9 cellular contexts compared by ENCODE assay signal in genomic region chr7:18494821-18495408, GRCh38. TPM values are rescaled to one million over a fixed set of nuclear protein-coding genes. Genes with fewer than 3 reads are reported as not detected.
DNase-seq lines count a peak whose midpoint lies in the region; ATAC-seq and TF ChIP-seq lines count a peak whose summit lies in the region.
"Had no signal": no experiment of that assay in that cellular context is flagged by ENCODE, and none has a peak within 500 bp of the region (broad histone marks: within the 10 kb centered on the region; RNA-seq: fewer than 3 reads in every experiment).

No MANE protein-coding gene starts in this region.

- peak overlapping the region; percentile 47 for H2AFZ ChIP-seq in smooth muscle cell (ENCODE audit: low read depth)

- no peaks in the 10 kb centered on the region for H3K9me3 ChIP-seq in cardiac muscle cell (ENCODE audit: low read depth)
- H3K9me3 ChIP-seq in smooth muscle cell (replicated peaks; ENCODE audit: low read depth), result no peaks in the 10 kb centered on the region

- no peaks in the 10 kb centered on the region for H3K27me3 ChIP-seq in cardiac muscle cell
- H3K27me3 ChIP-seq in smooth muscle cell (ENCODE audit: low read depth), result no peaks in the 10 kb centered on the region

- H3K4me3 ChIP-seq in cardiac muscle cell, result peak overlapping the region; percentile 75
- peak overlapping the region; percentile 40 for H3K4me3 ChIP-seq in smooth muscle cell

- H3K4me1 Mint-ChIP-seq in activated CD8-positive, alpha-beta T cell treated with anti-CD3 and anti-CD28 coated beads for 36 hours (ENCODE audit: low read depth), result peaks cover 19% of the 10 kb centered on the region
- peaks cover 7% of the 10 kb centered on the region for H3K4me1 Mint-ChIP-seq in activated CD8-positive, alpha-beta T cell treated with anti-CD3 and anti-CD28 coated beads, Interleukin-2, amount 10 ng/mL, durations not matched to agents 7 days and 5 days (ENCODE audit: low read depth)

- intact Hi-C loops in activated CD8-positive, alpha-beta T cell treated with anti-CD3 and anti-CD28 coated beads for 36 hours (cut with micrococcal nuclease), result no loop called here

- H3K4me2 ChIP-seq in smooth muscle cell, result peak overlapping the region; percentile 88

- H3K27ac ChIP-seq in cardiac muscle cell (peak overlapping the region; percentile 94), smooth muscle cell (ENCODE audit: low read depth) (peak overlapping the region; percentile 91)

- H3K36me3 ChIP-seq in cardiac muscle cell, result no peaks in the 10 kb centered on the region
- H3K36me3 ChIP-seq in smooth muscle cell (ENCODE audit: low read depth), result no peaks in the 10 kb centered on the region

- H3K79me2 ChIP-seq in smooth muscle cell (ENCODE audit: low read depth), result no peaks in the 10 kb centered on the region

- H3K4me1 ChIP-seq in cardiac muscle cell (ENCODE audit: low read depth) (peaks cover 28% of the 10 kb centered on the region), smooth muscle cell (ENCODE audit: low read depth) (peaks cover 21% of the 10 kb centered on the region)

- peak; percentile 45 for DNase-seq in activated CD8-positive, alpha-beta T cell treated with anti-CD3 and anti-CD28 coated beads for 36 hours
- no peak for DNase-seq in activated CD8-positive, alpha-beta T cell treated with anti-CD3 and anti-CD28 coated beads, Interleukin-2, amount 10 ng/mL, durations not matched to agents 7 days and 5 days
- peak; percentile 39 to 67 for DNase-seq in cardiac muscle cell (ENCODE audit: low read depth in 1 of 2, low spot score in 1 of 2)
- DNase-seq in smooth muscle cell (lab: John Stamatoyannopoulos, UW; ENCODE audit: unreplicated experiment), result no peak
- DNase-seq in cortex of kidney (lab: John Stamatoyannopoulos, UW), result no peak
- no peak for DNase-seq in omental fat pad (ENCODE audit: low spot score)

- POLR2A ChIA-PET in activated CD8-positive, alpha-beta T cell treated with anti-CD3 and anti-CD28 coated beads for 36 hours (lab: Charles Lee), result no interaction called here
- POLR2A ChIA-PET in activated CD8-positive, alpha-beta T cell treated with anti-CD3 and anti-CD28 coated beads, Interleukin-2, amount 10 ng/mL, durations not matched to agents 7 days and 5 days (lab: Charles Lee), result no interaction called here

- WGBS in smooth muscle cell (ENCODE audit: low lambda C conversion rate), result 62% methylated on average over 3 of the region's 3 CpGs

- H3F3A ChIP-seq in smooth muscle cell (ENCODE audit: low read depth), result peaks cover 3% of the 10 kb centered on the region

- peak overlapping the region; percentile 67 for H3K27ac Mint-ChIP-seq in activated CD8-positive, alpha-beta T cell treated with anti-CD3 and anti-CD28 coated beads for 36 hours
- H3K27ac Mint-ChIP-seq in activated CD8-positive, alpha-beta T cell treated with anti-CD3 and anti-CD28 coated beads, Interleukin-2, amount 10 ng/mL, durations not matched to agents 7 days and 5 days, result no peak overlapping the region
- H3K27ac Mint-ChIP-seq: activated naive CD4-positive, alpha-beta T cell treated with anti-CD3 and anti-CD28 coated beads, Interleukin-2, amount 50 U/mL, for 72 hours had no signal

- CTCF ChIA-PET in activated CD8-positive, alpha-beta T cell treated with anti-CD3 and anti-CD28 coated beads for 36 hours (lab: Charles Lee), result interaction anchor here (1.2 kb wide), 1 partner anchor 171 kb away, joined by 3 read pairs; no protein-coding TSS in a partner anchor
- CTCF ChIA-PET in activated CD8-positive, alpha-beta T cell treated with anti-CD3 and anti-CD28 coated beads, Interleukin-2, amount 10 ng/mL, durations not matched to agents 7 days and 5 days (lab: Charles Lee), result no interaction called here

- H3K9ac ChIP-seq in smooth muscle cell (ENCODE audit: low read depth), result peak overlapping the region; percentile 72

- H3K9me3 Mint-ChIP-seq in activated CD8-positive, alpha-beta T cell treated with anti-CD3 and anti-CD28 coated beads for 36 hours, result no peaks in the 10 kb centered on the region
- H3K9me3 Mint-ChIP-seq in activated CD8-positive, alpha-beta T cell treated with anti-CD3 and anti-CD28 coated beads, Interleukin-2, amount 10 ng/mL, durations not matched to agents 7 days and 5 days (ENCODE audit: insufficient read depth), result no peaks in the 10 kb centered on the region

- H4K20me1 ChIP-seq in smooth muscle cell (ENCODE audit: low read depth), result no peaks in the 10 kb centered on the region

- no peak for TF ChIP-seq CTCF in activated CD8-positive, alpha-beta T cell treated with anti-CD3 and anti-CD28 coated beads for 36 hours (IDR thresholded peaks at IDR 0.05)
- TF ChIP-seq CTCF in cardiac muscle cell (IDR thresholded peaks at IDR 0.05; ENCODE audit: low read depth, low read length), result no peak
- no peak for TF ChIP-seq CTCF in smooth muscle cell (IDR thresholded peaks at IDR 0.05; ENCODE audit: borderline replicate concordance, insufficient read depth, poor library complexity, severe bottlenecking)
- no peak for TF ChIP-seq CTCF in omental fat pad (IDR thresholded peaks at IDR 0.05)

- H3K4me3 Mint-ChIP-seq in activated CD8-positive, alpha-beta T cell treated with anti-CD3 and anti-CD28 coated beads for 36 hours, result peak overlapping the region; percentile 58
- H3K4me3 Mint-ChIP-seq in activated CD8-positive, alpha-beta T cell treated with anti-CD3 and anti-CD28 coated beads, Interleukin-2, amount 10 ng/mL, durations not matched to agents 7 days and 5 days, result no peak overlapping the region

- H3K36me3 Mint-ChIP-seq in activated CD8-positive, alpha-beta T cell treated with anti-CD3 and anti-CD28 coated beads for 36 hours (ENCODE audit: low read depth), result no peaks in the 10 kb centered on the region
- H3K36me3 Mint-ChIP-seq in activated CD8-positive, alpha-beta T cell treated with anti-CD3 and anti-CD28 coated beads, Interleukin-2, amount 10 ng/mL, durations not matched to agents 7 days and 5 days (ENCODE audit: low read depth), result no peaks in the 10 kb centered on the region
- H3K36me3 Mint-ChIP-seq: activated naive CD4-positive, alpha-beta T cell treated with anti-CD3 and anti-CD28 coated beads, Interleukin-2, amount 50 U/mL, for 72 hours had no signal

- peaks cover 4% of the 10 kb centered on the region for H3K27me3 Mint-ChIP-seq in activated CD8-positive, alpha-beta T cell treated with anti-CD3 and anti-CD28 coated beads for 36 hours
- H3K27me3 Mint-ChIP-seq in activated CD8-positive, alpha-beta T cell treated with anti-CD3 and anti-CD28 coated beads, Interleukin-2, amount 10 ng/mL, durations not matched to agents 7 days and 5 days (ENCODE audit: low read depth), result peaks cover 2% of the 10 kb centered on the region

- ATAC-seq in activated CD8-positive, alpha-beta T cell treated with anti-CD3 and anti-CD28 coated beads for 36 hours, result peak; percentile 70
- ATAC-seq in activated CD8-positive, alpha-beta T cell treated with anti-CD3 and anti-CD28 coated beads, Interleukin-2, amount 10 ng/mL, durations not matched to agents 7 days and 5 days, result no peak
- peak; percentile 35 for ATAC-seq in HG03103 (IDR thresholded peaks at IDR 0.05; ENCODE audit: low read depth, unreplicated experiment)
- ATAC-seq in SK-N-SH treated with all-trans-retinoic acid at 6 μM for 48 hours, result peak; percentile 59
- no peak for ATAC-seq in omental fat pad (ENCODE audit: low FRiP score)

TF ChIP-seq in SK-N-SH treated with all-trans-retinoic acid at 6 μM for 48 hours, 23 proteins besides CTCF, POLR2A, EP300 and RAD21 (continues in another document):
- TF ChIP-seq OSR1 (CRISPR knock-in tag; IDR thresholded peaks at IDR 0.05), result no peak
- no peak for TF ChIP-seq CSDC2 (CRISPR knock-in tag; IDR thresholded peaks at IDR 0.05)
- TF ChIP-seq ZNF70 (CRISPR knock-in tag; IDR thresholded peaks at IDR 0.05), result no peak
- TF ChIP-seq ZC3H10 (CRISPR knock-in tag; IDR thresholded peaks at IDR 0.05), result no peak
- TF ChIP-seq PPARA (CRISPR knock-in tag; IDR thresholded peaks at IDR 0.05; ENCODE audit: borderline replicate concordance), result no peak
- TF ChIP-seq ZFP30 (CRISPR knock-in tag; IDR thresholded peaks at IDR 0.05), result no peak
- TF ChIP-seq TOX (CRISPR knock-in tag; IDR thresholded peaks at IDR 0.05; ENCODE audit: borderline replicate concordance), result no peak
- no peak for TF ChIP-seq ZNF8 (CRISPR knock-in tag; IDR thresholded peaks at IDR 0.05)
- no peak for TF ChIP-seq ESRRG (CRISPR knock-in tag; IDR thresholded peaks at IDR 0.05)
- TF ChIP-seq TCF4 (CRISPR knock-in tag; IDR thresholded peaks at IDR 0.05; ENCODE audit: borderline replicate concordance), result no peak
- TF ChIP-seq, protein P1, sequence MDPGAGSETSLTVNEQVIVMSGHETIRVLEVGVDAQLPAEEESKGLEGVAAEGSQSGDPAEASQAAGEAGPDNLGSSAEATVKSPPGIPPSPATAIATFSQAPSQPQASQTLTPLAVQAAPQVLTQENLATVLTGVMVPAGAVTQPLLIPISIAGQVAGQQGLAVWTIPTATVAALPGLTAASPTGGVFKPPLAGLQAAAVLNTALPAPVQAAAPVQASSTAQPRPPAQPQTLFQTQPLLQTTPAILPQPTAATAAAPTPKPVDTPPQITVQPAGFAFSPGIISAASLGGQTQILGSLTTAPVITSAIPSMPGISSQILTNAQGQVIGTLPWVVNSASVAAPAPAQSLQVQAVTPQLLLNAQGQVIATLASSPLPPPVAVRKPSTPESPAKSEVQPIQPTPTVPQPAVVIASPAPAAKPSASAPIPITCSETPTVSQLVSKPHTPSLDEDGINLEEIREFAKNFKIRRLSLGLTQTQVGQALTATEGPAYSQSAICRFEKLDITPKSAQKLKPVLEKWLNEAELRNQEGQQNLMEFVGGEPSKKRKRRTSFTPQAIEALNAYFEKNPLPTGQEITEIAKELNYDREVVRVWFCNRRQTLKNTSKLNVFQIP (CRISPR knock-in tag; IDR thresholded peaks at IDR 0.05; ENCODE audit: borderline replicate concordance, low read depth), result no peak
- no peak for TF ChIP-seq ISL1 (CRISPR knock-in tag; IDR thresholded peaks at IDR 0.05)

RNA-seq across cellular contexts. Expression of gene HDAC9, which starts 0.6 kb away (rescaled TPM):
- 1 to 10 TPM; 1.5 to 3.0 TPM for total RNA-seq in activated CD8-positive, alpha-beta T cell treated with anti-CD3 and anti-CD28 coated beads for 36 hours
- total RNA-seq in activated CD8-positive, alpha-beta T cell treated with anti-CD3 and anti-CD28 coated beads, Interleukin-2, amount 10 ng/mL, durations not matched to agents 7 days and 5 days, result 1 to 10 TPM in 1 of 2 experiments, under 1 TPM in 1; 0.92 to 1.4 TPM
- total RNA-seq in cardiac muscle cell (61.5 and 101 TPM in 2 replicates), smooth muscle cell (7.1 and 9.2 TPM in 2 replicates), omental fat pad (10 to 100 TPM; 15.6 to 51.5 (median 24.1) TPM)
- polyA plus RNA-seq in cardiac muscle cell (32.7 and 50.2 TPM in 2 replicates), smooth muscle cell (2.2 and 2.5 TPM in 2 replicates)

Comparison
In these comparisons a context has a peak if more than half of its experiments do, and no peak if none do; other contexts are left out.
1. ATAC-seq: peak in activated CD8-positive, alpha-beta T cell treated with anti-CD3 and anti-CD28 coated beads for 36 hours (single experiment), HG03103 (single experiment) and SK-N-SH treated with all-trans-retinoic acid at 6 μM for 48 hours (single experiment); none in activated CD8-positive, alpha-beta T cell treated with anti-CD3 and anti-CD28 coated beads, Interleukin-2, amount 10 ng/mL, durations not matched to agents 7 days and 5 days (single experiment) and omental fat pad (single experiment).
2. DNase-seq: peak in activated CD8-positive, alpha-beta T cell treated with anti-CD3 and anti-CD28 coated beads for 36 hours (single experiment) and cardiac muscle cell (2 of 2); none in activated CD8-positive, alpha-beta T cell treated with anti-CD3 and anti-CD28 coated beads, Interleukin-2, amount 10 ng/mL, durations not matched to agents 7 days and 5 days (single experiment), smooth muscle cell (single experiment), cortex of kidney (single experiment) and omental fat pad (single experiment).